In genomic region chr9:133428579-133429215, GRCh38 we compare ENCODE assay signal across 8 cellular contexts. TPM values are rescaled to one million over a fixed set of nuclear protein-coding genes. Genes with fewer than 3 reads are reported as not detected.
A peak's percentile ranks its signal among the peaks of the same experiment; 100 is the strongest.
DNase-seq lines count a peak whose midpoint lies in the region; ATAC-seq and TF ChIP-seq lines count a peak whose summit lies in the region.

No MANE protein-coding gene starts in this region.

- no peak for TF ChIP-seq CTCF in astrocyte of the cerebellum (IDR thresholded peaks at IDR 0.05; ENCODE audit: low read depth, low read length, missing control alignments)
- TF ChIP-seq CTCF in left lung (IDR thresholded peaks at IDR 0.05): no peak

- H3K79me2 ChIP-seq in ACC112 (ENCODE audit: control insufficient read depth, insufficient read depth, low read length, unreplicated experiment): no peaks in the 10 kb centered on the region
- H3K79me2 ChIP-seq in GM23248 (ENCODE audit: insufficient read depth): no peaks in the 10 kb centered on the region

- no peaks in the 10 kb centered on the region for H4K20me1 ChIP-seq in GM23248 (ENCODE audit: insufficient read depth)

- H2AFZ ChIP-seq in ACC112 (ENCODE audit: low read length, unreplicated experiment) (no peak overlapping the region), GM23248 (no peak overlapping the region)

- H3K4me3 ChIP-seq in ACC112 (ENCODE audit: low read depth, low read length) (peak overlapping the region; percentile 66), GM23248 (peak overlapping the region; percentile 40; the same call in 1 of the 2 replicates), astrocyte of the cerebellum (ENCODE audit: low read depth, low read length) (peak overlapping the region; percentile 24), left lung (peak overlapping the region in 1 of 2 donors; percentile 19)

- H3K9me3 ChIP-seq in GM23248 (ENCODE audit: low read depth): no peaks in the 10 kb centered on the region
- no peaks in the 10 kb centered on the region for H3K9me3 ChIP-seq in left lung

- H3K36me3 ChIP-seq in ACC112 (ENCODE audit: insufficient read depth, low read length) (no peaks in the 10 kb centered on the region), GM23248 (ENCODE audit: low read depth) (no peaks in the 10 kb centered on the region), left lung (no peaks in the 10 kb centered on the region)

- WGBS in GM23248 (ENCODE audit: low coverage in 1 of 2, low lambda C conversion rate in 2 of 2, missing lambda C conversion rate in 2 of 2), 2 experiments: 2% methylated on average over 32 of the region's 69 CpGs; no CpG with 5 or more reads in 1 of the 2 experiments

- H3K27me3 ChIP-seq in ACC112 (ENCODE audit: insufficient read depth, low read length) (0 out of 2 replicates have a peak, but pooled peaks cover 3% of the 10 kb centered on the region), GM23248 (replicated peaks; ENCODE audit: insufficient read depth) (peaks cover 7% of the 10 kb centered on the region; the same call in 1 of the 2 replicates), left lung (peaks cover 14 to 51% of the 10 kb centered on the region in 2 donors)

- ATAC-seq in left lung: peak; percentile 78
- ATAC-seq in HG03280 (IDR thresholded peaks at IDR 0.05; ENCODE audit: unreplicated experiment): no peak

- in situ Hi-C loops in GM23248 (cut with MboI) (no loop called here), astrocyte of the cerebellum (cut with HindIII; ENCODE audit: low sequenced_read_pairs) (no loop called here)

- no peak overlapping the region for H3K4me2 ChIP-seq in GM23248 (ENCODE audit: unreplicated experiment)

- no peak overlapping the region for H3K9ac ChIP-seq in GM23248

- no peaks in the 10 kb centered on the region for H3F3A ChIP-seq in GM23248 (ENCODE audit: insufficient read depth)

- H3K9me2 ChIP-seq in GM23248 (ENCODE audit: insufficient read depth): no peaks in the 10 kb centered on the region

- peak; percentile 38 for DNase-seq in GM23248
- no peak for DNase-seq in astrocyte of the cerebellum (ENCODE audit: low read depth)
- DNase-seq in left lung: no peak
- DNase-seq in LoVo (ENCODE audit: low spot score): no peak
- DNase-seq in posterior vena cava (ENCODE audit: low spot score): no peak
- no peak for DNase-seq in NK-92 (lab: John Stamatoyannopoulos, UW; ENCODE audit: unreplicated experiment)

- H3K27ac ChIP-seq in ACC112 (ENCODE audit: low read depth, low read length) (no peak overlapping the region), GM23248 (no peak overlapping the region), left lung (no peak overlapping the region)

- intact Hi-C loops in left lung (cut with DNase I): no loop called here
- intact Hi-C loops in posterior vena cava (cut with DNase I): no loop called here

- H3K4me1 ChIP-seq in ACC112 (ENCODE audit: control insufficient read depth, insufficient read depth, low read length, unreplicated experiment) (no peaks in the 10 kb centered on the region), GM23248 (ENCODE audit: insufficient read depth) (no peaks in the 10 kb centered on the region), left lung (peaks cover 0 to 9% of the 10 kb centered on the region in 2 donors)

RNA-seq across cellular contexts. Expression of gene ADAMTS13, which starts 6.5 kb away (rescaled TPM):
- 2.1 and 2.2 TPM in 2 replicates for total RNA-seq in GM23248 (2014; rRNA removed; shearing (Covaris generic))
- 0.86 and 1.4 TPM in 2 replicates for polyA plus RNA-seq in GM23248 (2016; fragmentation: Nextera tagmentation; extraction: Ambion mirVana)
- total RNA-seq in left lung (1 to 10 TPM; 1.2 to 4.1 TPM), posterior vena cava (1 to 10 TPM in 1 of 2 donors, under 1 TPM in 1; 0.48 to 1.8 TPM)

RNA-seq across cellular contexts. Expression of gene REXO4, which starts 10.9 kb away (rescaled TPM):
- total RNA-seq in GM23248 (2014; rRNA removed; shearing (Covaris generic)): 17.3 and 26.9 TPM in 2 replicates
- 17.5 and 22.1 TPM in 2 replicates for polyA plus RNA-seq in GM23248 (2016; fragmentation: Nextera tagmentation; extraction: Ambion mirVana)
- total RNA-seq in left lung (10 to 100 TPM; 16.9 to 23.4 TPM), posterior vena cava (10 to 100 TPM; 10.4 to 11.1 TPM)

RNA-seq across cellular contexts. Expression of gene CACFD1, which starts 31.1 kb away (rescaled TPM):
- 7.0 and 8.5 TPM in 2 replicates for total RNA-seq in GM23248 (2014; rRNA removed; shearing (Covaris generic))
- 4.7 and 5.1 TPM in 2 replicates for polyA plus RNA-seq in GM23248 (2016; fragmentation: Nextera tagmentation; extraction: Ambion mirVana)
- total RNA-seq in left lung: 10 to 100 TPM; 26.2 to 48.4 TPM
- total RNA-seq in posterior vena cava: 10 to 100 TPM; 11.7 to 13.4 TPM

RNA-seq across cellular contexts. Expression of gene SLC2A6, which starts 50.2 kb away (rescaled TPM):
- 10.1 and 12.0 TPM in 2 replicates for total RNA-seq in GM23248 (2014; rRNA removed; shearing (Covaris generic))
- 6.8 and 8.6 TPM in 2 replicates for polyA plus RNA-seq in GM23248 (2016; fragmentation: Nextera tagmentation; extraction: Ambion mirVana)
- total RNA-seq in left lung: 10 to 100 TPM in 1 of 2 donors, 1 to 10 TPM in 1; 7.8 to 22.4 TPM
- total RNA-seq in posterior vena cava: 1 to 10 TPM; 3.2 to 4.0 TPM

RNA-seq across cellular contexts. Expression of gene STKLD1, which starts 52.5 kb away (rescaled TPM):
- 0.32 and 3.4 TPM in 2 replicates for total RNA-seq in GM23248 (2014; rRNA removed; shearing (Covaris generic))
- 0.38 and 1.5 TPM in 2 replicates for polyA plus RNA-seq in GM23248 (2016; fragmentation: Nextera tagmentation; extraction: Ambion mirVana)
- total RNA-seq in left lung (under 1 TPM; 0.82 to 0.99 TPM), posterior vena cava (1 to 10 TPM in 1 of 2 donors, under 1 TPM in 1; 0.57 to 1.2 TPM)
